ENCODE assay signal across 29 cellular contexts in the genomic region with DNA sequence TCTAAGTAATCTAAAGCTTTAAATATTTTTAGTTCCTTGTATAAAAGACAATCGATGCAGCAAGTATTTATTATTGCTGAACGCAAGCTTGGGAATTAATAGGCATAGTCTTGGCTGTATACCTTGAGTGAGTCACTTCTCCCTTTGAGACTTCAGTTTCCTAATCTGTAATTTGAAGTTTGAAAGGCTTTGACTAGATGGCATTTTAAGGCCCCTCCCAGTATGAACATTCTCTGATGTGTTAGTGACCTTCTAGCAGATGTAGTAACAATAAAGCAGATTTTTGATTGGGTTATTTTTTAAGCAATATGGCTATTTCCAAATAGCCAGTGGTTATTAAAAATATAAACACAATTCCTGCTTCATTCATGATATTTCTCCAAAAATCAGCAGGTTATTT.
"Had no signal": no experiment of that assay in that cellular context is flagged by ENCODE, and none has a peak within 500 bp of the region (broad histone marks: within the 10 kb centered on the region; RNA-seq: fewer than 3 reads in every experiment).

No MANE protein-coding gene starts in this region.

- H3K36me3 ChIP-seq: ascending aorta, esophagus squamous epithelium, heart left ventricle, sigmoid colon, stomach, tibial artery, upper lobe of right lung had no signal

- H3K4me1 ChIP-seq: ascending aorta, esophagus squamous epithelium, foreskin keratinocyte, parathyroid adenoma, sigmoid colon, stomach, tibial artery, upper lobe of right lung had no signal

- H3K36me3 Mint-ChIP-seq: mesothelial cell of epicardium had no signal

- H3K27ac ChIP-seq: ascending aorta, esophagus squamous epithelium, foreskin keratinocyte, heart left ventricle, parathyroid adenoma, psoas muscle, sigmoid colon, stomach, tibial artery, upper lobe of right lung had no signal

- DNase-seq: activated B cell treated with CpG ODN at 0.5 μM for 24 hours; activated CD8-positive, alpha-beta memory T cell treated with anti-CD3 and anti-CD28 coated beads, Interleukin-2, amount 10 ng/mL, durations not matched to agents 7 days and 5 days; activated CD8-positive, alpha-beta T cell treated with anti-CD3 and anti-CD28 coated beads, Interleukin-2, amount 10 ng/mL, durations not matched to agents 7 days and 5 days; activated naive CD4-positive, alpha-beta T cell; activated T-cell treated with anti-CD3 and anti-CD28 coated beads, Interleukin-2, amount 50 U/mL, for 72 hours; caudate nucleus; cortex of kidney; esophagus squamous epithelium; foreskin keratinocyte; heart left ventricle; hypothalamus; immature natural killer cell; naive thymus-derived CD4-positive, alpha-beta T cell; nucleus accumbens; psoas muscle; sigmoid colon; stimulated activated CD4-positive, alpha-beta T cell treated with anti-CD3 and anti-CD28 coated beads, Interleukin-15, amount 100 ng/mL, for 24 hours; stimulated activated CD4-positive, alpha-beta T cell treated with anti-CD3 and anti-CD28 coated beads, Interleukin-2, amount 100 ng/mL, for 24 hours; stimulated activated naive B cell treated with anti-CD40 and anti-IgM and Interleukin-4, amounts not matched to agents 10 μg/mL and 1 μg/mL and 100 μg/mL, for 72 hours; stomach; T-helper 1 cell; tibial artery; upper lobe of right lung had no signal

- H3K27ac Mint-ChIP-seq: activated B cell treated with CpG ODN at 0.5 μM for 24 hours; activated CD8-positive, alpha-beta memory T cell treated with anti-CD3 and anti-CD28 coated beads, Interleukin-2, amount 10 ng/mL, durations not matched to agents 7 days and 5 days; activated CD8-positive, alpha-beta T cell treated with anti-CD3 and anti-CD28 coated beads, Interleukin-2, amount 10 ng/mL, durations not matched to agents 7 days and 5 days; activated naive CD4-positive, alpha-beta T cell treated with anti-CD3 and anti-CD28 coated beads, Interleukin-2, amount 50 U/mL, for 72 hours; activated T-cell treated with anti-CD3 and anti-CD28 coated beads, Interleukin-2, amount 50 U/mL, for 72 hours; brain; immature natural killer cell; mesothelial cell of epicardium; naive thymus-derived CD4-positive, alpha-beta T cell; stimulated activated naive B cell treated with anti-CD40 and anti-IgM and Interleukin-4, amounts not matched to agents 10 μg/mL and 1 μg/mL and 100 μg/mL, for 72 hours; T-helper 2 cell treated with Interferon-gamma antibody and Interleukin-4, amounts not matched to agents 5 μg/mL and 100 μg/mL, for 36 hours had no signal

- H3K9me3 ChIP-seq: ascending aorta, esophagus squamous epithelium, sigmoid colon, stomach, tibial artery, upper lobe of right lung had no signal

- H3K4me1 Mint-ChIP-seq: activated B cell treated with CpG ODN at 0.5 μM for 24 hours, brain had no signal

- ATAC-seq: activated CD8-positive, alpha-beta memory T cell treated with anti-CD3 and anti-CD28 coated beads, Interleukin-2, amount 10 ng/mL, durations not matched to agents 7 days and 5 days; activated CD8-positive, alpha-beta T cell treated with anti-CD3 and anti-CD28 coated beads, Interleukin-2, amount 10 ng/mL, durations not matched to agents 7 days and 5 days; activated naive CD4-positive, alpha-beta T cell treated with anti-CD3 and anti-CD28 coated beads, Interleukin-2, amount 50 U/mL, for 72 hours; activated T-cell treated with anti-CD3 and anti-CD28 coated beads, Interleukin-2, amount 50 U/mL, for 72 hours; foreskin keratinocyte; heart left ventricle; naive thymus-derived CD4-positive, alpha-beta T cell; psoas muscle; stimulated activated naive B cell treated with anti-CD40 and anti-IgM and Interleukin-4, amounts not matched to agents 10 μg/mL and 1 μg/mL and 100 μg/mL, for 72 hours; upper lobe of right lung had no signal

- H3K27me3 Mint-ChIP-seq: activated B cell treated with CpG ODN at 0.5 μM for 24 hours; activated CD8-positive, alpha-beta memory T cell treated with anti-CD3 and anti-CD28 coated beads, Interleukin-2, amount 10 ng/mL, durations not matched to agents 7 days and 5 days; brain; naive thymus-derived CD4-positive, alpha-beta T cell; stimulated activated naive B cell treated with anti-CD40 and anti-IgM and Interleukin-4, amounts not matched to agents 10 μg/mL and 1 μg/mL and 100 μg/mL, for 72 hours had no signal

- H3K4me3 Mint-ChIP-seq: activated B cell treated with CpG ODN at 0.5 μM for 24 hours; activated CD8-positive, alpha-beta memory T cell treated with anti-CD3 and anti-CD28 coated beads, Interleukin-2, amount 10 ng/mL, durations not matched to agents 7 days and 5 days; activated CD8-positive, alpha-beta T cell treated with anti-CD3 and anti-CD28 coated beads, Interleukin-2, amount 10 ng/mL, durations not matched to agents 7 days and 5 days; activated T-cell treated with anti-CD3 and anti-CD28 coated beads, Interleukin-2, amount 50 U/mL, for 72 hours; brain; immature natural killer cell; mesothelial cell of epicardium; naive thymus-derived CD4-positive, alpha-beta T cell; stimulated activated naive B cell treated with anti-CD40 and anti-IgM and Interleukin-4, amounts not matched to agents 10 μg/mL and 1 μg/mL and 100 μg/mL, for 72 hours; T-helper 2 cell treated with Interferon-gamma antibody and Interleukin-4, amounts not matched to agents 5 μg/mL and 100 μg/mL, for 36 hours had no signal

- H3K27me3 ChIP-seq: ascending aorta, esophagus squamous epithelium, foreskin keratinocyte, heart left ventricle, sigmoid colon, stomach, tibial artery, upper lobe of right lung had no signal

- H3K4me3 ChIP-seq: ascending aorta, esophagus squamous epithelium, heart left ventricle, psoas muscle, sigmoid colon, stomach, tibial artery, upper lobe of right lung had no signal
